In the genomic region with DNA sequence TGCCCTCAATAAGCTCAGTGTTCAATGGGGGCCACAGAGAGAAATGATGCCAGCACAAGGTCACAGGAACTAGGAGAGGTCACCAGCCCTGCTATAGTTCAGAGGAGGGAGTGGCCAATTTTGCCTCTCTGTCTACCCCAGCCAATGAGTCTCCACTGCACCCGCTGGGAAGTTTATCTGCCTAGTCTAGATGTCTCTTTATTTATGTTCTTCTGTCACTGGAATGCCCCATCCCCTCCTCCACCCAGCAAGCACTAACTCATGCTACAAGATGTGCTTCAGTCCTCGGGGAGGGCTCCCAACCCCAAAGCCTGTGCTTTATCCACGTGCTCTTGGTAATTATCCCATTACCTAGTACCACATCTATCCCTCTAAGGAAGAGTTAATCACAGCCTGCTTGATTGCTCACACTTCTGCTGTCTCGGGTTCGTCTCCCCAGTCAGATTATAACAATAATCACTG, we compare ENCODE assay signal across 1 cellular context.
TF ChIP-seq lines count a peak whose summit lies in the region.

No MANE protein-coding gene starts in this region.

TF ChIP-seq in K562, 482 proteins besides CTCF, POLR2A, EP300 and RAD21 (continued from another document):
- TF ChIP-seq U2AF2 (optimal IDR thresholded peaks at IDR 0.05; ENCODE audit: low read depth, low read length), result no peak
- no peak for TF ChIP-seq FUS (optimal IDR thresholded peaks at IDR 0.05; ENCODE audit: low read depth, low read length)
- TF ChIP-seq SMAD3 (CRISPR knock-in tag; conservative IDR thresholded peaks at IDR 0.05), result no peak
- no peak for TF ChIP-seq ZNF121 (CRISPR knock-in tag; conservative IDR thresholded peaks at IDR 0.05)
- TF ChIP-seq, protein P1, sequence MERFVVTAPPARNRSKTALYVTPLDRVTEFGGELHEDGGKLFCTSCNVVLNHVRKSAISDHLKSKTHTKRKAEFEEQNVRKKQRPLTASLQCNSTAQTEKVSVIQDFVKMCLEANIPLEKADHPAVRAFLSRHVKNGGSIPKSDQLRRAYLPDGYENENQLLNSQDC (CRISPR knock-in tag; IDR thresholded peaks at IDR 0.05), result no peak
- TF ChIP-seq NEUROD1 (IDR thresholded peaks at IDR 0.05; ENCODE audit: borderline replicate concordance, low read depth, low read length, partially characterized antibody), result peak; percentile 52
- peak; percentile 43 for TF ChIP-seq CBFA2T2 (conservative IDR thresholded peaks at IDR 0.05)
- TF ChIP-seq ZBTB34 (CRISPR knock-in tag; IDR thresholded peaks at IDR 0.05), result no peak
- TF ChIP-seq ZNF316 (IDR thresholded peaks at IDR 0.05), result no peak
- TF ChIP-seq GTF2A2 (tag; IDR thresholded peaks at IDR 0.05), result no peak
- TF ChIP-seq SRSF7 (optimal IDR thresholded peaks at IDR 0.05; ENCODE audit: low read depth, low read length), result no peak
- peak; percentile 45 for TF ChIP-seq TAL1 (IDR thresholded peaks at IDR 0.05)
- TF ChIP-seq DEAF1 (CRISPR knock-in tag; IDR thresholded peaks at IDR 0.05), result no peak
- TF ChIP-seq ZNF518B (CRISPR knock-in tag; IDR thresholded peaks at IDR 0.05), result no peak
- TF ChIP-seq PURB (CRISPR knock-in tag; IDR thresholded peaks at IDR 0.05; ENCODE audit: low read depth), result no peak
- TF ChIP-seq TSC22D4 (tag; IDR thresholded peaks at IDR 0.05), result no peak
- TF ChIP-seq TFE3 (CRISPR knock-in tag; IDR thresholded peaks at IDR 0.05), result no peak
- peak; percentile 84 for TF ChIP-seq CREM (IDR thresholded peaks at IDR 0.05; ENCODE audit: low read depth)
- TF ChIP-seq MCM3 (IDR thresholded peaks at IDR 0.05), result no peak
- TF ChIP-seq MLLT1 (IDR thresholded peaks at IDR 0.05), result no peak
- TF ChIP-seq PHTF2 (CRISPR knock-in tag; IDR thresholded peaks at IDR 0.05), result no peak
- TF ChIP-seq XRCC5 (IDR thresholded peaks at IDR 0.05; ENCODE audit: low read depth, low read length), result no peak
- no peak for TF ChIP-seq ZFP1 (CRISPR knock-in tag; IDR thresholded peaks at IDR 0.05)
- TF ChIP-seq LCOR (CRISPR knock-in tag; IDR thresholded peaks at IDR 0.05), result peak; percentile 83
- no peak for TF ChIP-seq CEBPB (tag; IDR thresholded peaks at IDR 0.05)
- TF ChIP-seq ETV6 (IDR thresholded peaks at IDR 0.05; ENCODE audit: borderline replicate concordance in 1 of 2, low read depth in 2 of 2, low read length in 1 of 2), result no peak
- TF ChIP-seq ETV6 (CRISPR knock-in tag; IDR thresholded peaks at IDR 0.05; ENCODE audit: borderline replicate concordance), result no peak
- no peak for TF ChIP-seq SNRNP70 (optimal IDR thresholded peaks at IDR 0.05; ENCODE audit: low read depth, low read length)
- TF ChIP-seq THRAP3 (IDR thresholded peaks at IDR 0.05; ENCODE audit: borderline replicate concordance), result no peak
